Comparison of ENCODE assay signal across 8 cellular contexts in the genomic region with DNA sequence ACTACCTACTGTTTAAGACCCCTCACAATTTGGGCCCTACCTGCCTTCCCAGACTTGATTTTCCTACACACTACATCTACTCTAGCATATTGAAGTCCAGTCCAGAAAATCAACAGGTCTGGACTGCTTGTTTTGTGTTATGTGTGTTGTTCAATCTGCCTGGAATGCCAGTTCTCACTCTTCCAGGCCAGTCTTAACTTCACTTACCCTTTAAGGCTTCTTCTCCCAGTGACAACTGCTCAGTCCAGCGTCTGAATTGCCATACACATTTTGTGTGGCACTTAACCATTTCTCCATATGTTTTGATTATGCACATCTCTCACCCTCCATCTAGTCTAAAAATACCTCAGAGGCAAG. TPM values are rescaled to one million over a fixed set of nuclear protein-coding genes. Genes with fewer than 3 reads are reported as not detected.
A peak's percentile ranks its signal among the peaks of the same experiment; 100 is the strongest.
DNase-seq lines count a peak whose midpoint lies in the region; ATAC-seq and TF ChIP-seq lines count a peak whose summit lies in the region.

No MANE protein-coding gene starts in this region.

- in situ Hi-C loops in KBM-7 (cut with MboI; ENCODE audit: low pct_unique_long_range_greater_than_20kb, low sequenced_read_pairs) = no loop called here

- H3K27ac Mint-ChIP-seq in brain = peak overlapping the region in 2 of 5 experiments; percentile 33 to 40

- peaks cover 0 to 4% (median 0%) of the 10 kb centered on the region in 5 experiments for H3K9me3 Mint-ChIP-seq in brain

- H3K4me3 ChIP-seq in mesendoderm (ENCODE audit: low read length) = peak overlapping the region; percentile 87

- no peaks in the 10 kb centered on the region for H3K27me3 ChIP-seq in mesendoderm (ENCODE audit: insufficient read depth, low read length, poor library complexity)

- H4K5ac ChIP-seq in mesendoderm (ENCODE audit: low read length) = no peak overlapping the region

- H2AK5ac ChIP-seq in mesendoderm (ENCODE audit: low read length) = no peak overlapping the region

- no peaks in the 10 kb centered on the region for H3K36me3 ChIP-seq in mesendoderm (ENCODE audit: control insufficient read depth, insufficient read depth, low read length)

- peak overlapping the region; percentile 84 to 92 (median 85) for H3K4me3 Mint-ChIP-seq in brain

- peak; percentile 27 for DNase-seq in KBM-7
- DNase-seq in mesendoderm = no peak
- no peak for DNase-seq in inferior parietal cortex (ENCODE audit: extremely low spot score)
- no peak for DNase-seq in NCI-H2081 treated with DMSO at 0.1 percent for 48 hours (lab: John Stamatoyannopoulos, UW)

- peaks cover 4% of the 10 kb centered on the region for H3K4me1 ChIP-seq in mesendoderm (ENCODE audit: control insufficient read depth, low read depth, low read length)

- WGBS in mesendoderm (ENCODE audit: extremely low coverage, insufficient coverage, low lambda C conversion rate) = no CpG with 5 or more reads among the region's 1 CpG

- no peak overlapping the region for H3K18ac ChIP-seq in mesendoderm (ENCODE audit: low read length)

- H2BK120ac ChIP-seq in mesendoderm (ENCODE audit: low read depth, low read length) = no peak overlapping the region

- peaks cover 7% of the 10 kb centered on the region for H3K27me3 Mint-ChIP-seq in brain

- H3K23ac ChIP-seq in mesendoderm (ENCODE audit: low read length) = no peak overlapping the region

- H3K4me2 ChIP-seq in mesendoderm (ENCODE audit: low read length) = peak overlapping the region; percentile 97

- ATAC-seq in GM21619 (IDR thresholded peaks at IDR 0.05; ENCODE audit: unreplicated experiment) = no peak
- no peak for ATAC-seq in HG03139 (IDR thresholded peaks at IDR 0.05; ENCODE audit: unreplicated experiment)

- H3K79me1 ChIP-seq in mesendoderm (ENCODE audit: low read length) = peaks cover 6% of the 10 kb centered on the region

- H3K27ac ChIP-seq in C4-2B (peak overlapping the region; percentile 94), mesendoderm (ENCODE audit: low read depth, low read length) (no peak overlapping the region)

- H2BK5ac ChIP-seq in mesendoderm (ENCODE audit: low read length) = peak overlapping the region; percentile 9

- H4K8ac ChIP-seq in mesendoderm (ENCODE audit: low read depth, low read length) = no peak overlapping the region

- peak overlapping the region; percentile 99 for H3K9ac ChIP-seq in mesendoderm (ENCODE audit: low read length)

- peak overlapping the region; percentile 99 for H3K56ac ChIP-seq in mesendoderm (ENCODE audit: low read length)

- H3K4ac ChIP-seq in mesendoderm (ENCODE audit: low read depth, low read length) = no peak overlapping the region

- H2BK15ac ChIP-seq in mesendoderm (replicated peaks; ENCODE audit: low read depth) = no peak overlapping the region

- peaks cover 53% of the 10 kb centered on the region for H3K79me2 ChIP-seq in mesendoderm (ENCODE audit: control insufficient read depth, insufficient read depth, low read length)

- peaks cover 31% of the 10 kb centered on the region for H3K4me1 Mint-ChIP-seq in brain

- H3K36me3 Mint-ChIP-seq in brain = peaks cover 7% of the 10 kb centered on the region

- TF ChIP-seq CTCF in C4-2B (conservative IDR thresholded peaks at IDR 0.05) (no peak), brain (conservative IDR thresholded peaks at IDR 0.05) (no peak)

RNA-seq across cellular contexts. Expression of a gene that starts 1.1 kb away (rescaled TPM):
- 3.1 TPM for polyA plus RNA-seq in brain (ENCODE audit: insufficient read depth, low read depth, low replicate concordance)
- polyA plus RNA-seq in mesendoderm (2013, experiment 1 of 2) = 14.0 TPM
- 14.1 TPM for polyA plus RNA-seq in mesendoderm (2013, experiment 2 of 2)
